16 cellular contexts compared by ENCODE assay signal in the genomic region with DNA sequence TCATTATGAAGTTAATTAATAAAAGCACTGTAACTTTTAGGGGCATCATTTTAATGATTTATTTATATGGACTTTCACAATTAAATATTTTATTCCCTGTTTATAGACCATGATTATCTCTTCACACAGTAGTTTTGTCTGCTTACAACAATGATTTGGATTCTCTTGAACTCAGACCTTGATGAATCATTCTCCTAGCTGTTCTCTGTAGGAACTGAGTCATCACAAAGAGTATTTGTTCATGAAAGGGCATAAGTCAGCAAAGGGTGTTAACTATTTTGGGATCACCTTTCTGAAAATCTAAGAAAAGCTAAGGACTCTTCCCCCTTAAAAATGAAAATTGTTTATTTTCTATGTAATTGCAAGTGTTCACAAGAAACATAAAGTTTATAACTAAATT.
A peak's percentile ranks its signal among the peaks of the same experiment; 100 is the strongest.
DNase-seq lines count a peak whose midpoint lies in the region; ATAC-seq and TF ChIP-seq lines count a peak whose summit lies in the region.
"Had no signal": no experiment of that assay in that cellular context is flagged by ENCODE, and none has a peak within 500 bp of the region (broad histone marks: within the 10 kb centered on the region; RNA-seq: fewer than 3 reads in every experiment).

No MANE protein-coding gene starts in this region.

- DNase-seq in AG08395 (ENCODE audit: low spot score) (peak; percentile 11), HFFc6 (peak; percentile 45), SK-MEL-5 (ENCODE audit: low read depth, low spot score) (peak; percentile 33), fibroblast of villous mesenchyme (ENCODE audit: low read depth) (peak; percentile 36), T-helper 2 cell (no peak), NCI-H128 (lab: John Stamatoyannopoulos, UW; ENCODE audit: unreplicated experiment) (no peak)
- no peak for DNase-seq in activated T-cell treated with anti-CD3 and anti-CD28 coated beads, Interleukin-2, amount 50 U/mL, for 24 hours
- DNase-seq: activated B cell treated with CpG ODN at 0.5 μM for 24 hours; effector CD8-positive, alpha-beta T cell; glutamatergic neuron; kidney; NCI-H1105 treated with DMSO at 0.1 percent for 48 hours had no signal

- peaks cover 87% of the 10 kb centered on the region for H3K4me1 Mint-ChIP-seq in HFFc6 (ENCODE audit: low read depth)
- no peaks in the 10 kb centered on the region for H3K4me1 Mint-ChIP-seq in activated T-cell treated with anti-CD3 and anti-CD28 coated beads, Interleukin-2, amount 50 U/mL, for 24 hours (ENCODE audit: low read depth)

- no peaks in the 10 kb centered on the region for H3K9me3 Mint-ChIP-seq in HFFc6
- H3K9me3 Mint-ChIP-seq in activated T-cell treated with anti-CD3 and anti-CD28 coated beads, Interleukin-2, amount 50 U/mL, for 24 hours, result no peaks in the 10 kb centered on the region
- H3K9me3 Mint-ChIP-seq: activated B cell treated with CpG ODN at 0.5 μM for 24 hours; stimulated activated effector memory CD8-positive, alpha-beta T cell treated with anti-CD3 and anti-CD28 coated beads, Interleukin-12 subunit alpha, Interleukin-12 subunit beta, amount 100 ng/mL, for 72 hours had no signal

- no peaks in the 10 kb centered on the region for H3K27me3 Mint-ChIP-seq in HFFc6 (ENCODE audit: insufficient read depth)
- H3K27me3 Mint-ChIP-seq in activated T-cell treated with anti-CD3 and anti-CD28 coated beads, Interleukin-2, amount 50 U/mL, for 24 hours, result peaks cover 3% of the 10 kb centered on the region
- H3K27me3 Mint-ChIP-seq: activated B cell treated with CpG ODN at 0.5 μM for 24 hours had no signal

- no peak for TF ChIP-seq CTCF in HFFc6 (IDR thresholded peaks at IDR 0.05)
- TF ChIP-seq CTCF in fibroblast of villous mesenchyme (IDR thresholded peaks at IDR 0.05; ENCODE audit: insufficient read depth, low read depth, low read length), result no peak

- H3K36me3 Mint-ChIP-seq in HFFc6 (ENCODE audit: low read depth), result no peaks in the 10 kb centered on the region
- H3K36me3 Mint-ChIP-seq in activated T-cell treated with anti-CD3 and anti-CD28 coated beads, Interleukin-2, amount 50 U/mL, for 24 hours (ENCODE audit: low read depth), result no peaks in the 10 kb centered on the region
- H3K36me3 Mint-ChIP-seq: stimulated activated effector memory CD8-positive, alpha-beta T cell treated with anti-CD3 and anti-CD28 coated beads, Interleukin-12 subunit alpha, Interleukin-12 subunit beta, amount 100 ng/mL, for 72 hours had no signal

- no peak overlapping the region for H3K4me3 ChIP-seq in fibroblast of villous mesenchyme (ENCODE audit: low read depth, low read length)
- H3K4me3 ChIP-seq: cardiac muscle cell, tibial nerve had no signal

- 0 out of 2 replicates have a peak overlapping the region, but pooled peaks have one; percentile 96 for H3K27ac Mint-ChIP-seq in HFFc6
- no peak overlapping the region for H3K27ac Mint-ChIP-seq in activated T-cell treated with anti-CD3 and anti-CD28 coated beads, Interleukin-2, amount 50 U/mL, for 24 hours
- H3K27ac Mint-ChIP-seq: activated B cell treated with CpG ODN at 0.5 μM for 24 hours; stimulated activated effector memory CD8-positive, alpha-beta T cell treated with anti-CD3 and anti-CD28 coated beads, Interleukin-12 subunit alpha, Interleukin-12 subunit beta, amount 100 ng/mL, for 72 hours had no signal

- no peak for ATAC-seq in HG03196 (IDR thresholded peaks at IDR 0.05; ENCODE audit: unreplicated experiment)
- ATAC-seq: stimulated activated effector memory CD8-positive, alpha-beta T cell treated with anti-CD3 and anti-CD28 coated beads, Interleukin-12 subunit alpha, Interleukin-12 subunit beta, amount 100 ng/mL, for 72 hours had no signal

- H3K4me3 Mint-ChIP-seq in HFFc6, result no peak overlapping the region
- H3K4me3 Mint-ChIP-seq in activated T-cell treated with anti-CD3 and anti-CD28 coated beads, Interleukin-2, amount 50 U/mL, for 24 hours, result no peak overlapping the region
- H3K4me3 Mint-ChIP-seq: activated B cell treated with CpG ODN at 0.5 μM for 24 hours; stimulated activated effector memory CD8-positive, alpha-beta T cell treated with anti-CD3 and anti-CD28 coated beads, Interleukin-12 subunit alpha, Interleukin-12 subunit beta, amount 100 ng/mL, for 72 hours had no signal

- in situ Hi-C loops in SK-MEL-5 (cut with HindIII; ENCODE audit: low pct_unique_long_range_greater_than_20kb, low sequenced_read_pairs), result no loop called here

Comparison
In these comparisons a context has a peak if more than half of its experiments do, and no peak if none do; other contexts are left out.
1. DNase-seq: peak in AG08395 (single experiment), HFFc6 (single experiment), SK-MEL-5 (single experiment) and fibroblast of villous mesenchyme (single experiment); none in T-helper 2 cell (0 of 5), activated T-cell treated with anti-CD3 and anti-CD28 coated beads, Interleukin-2, amount 50 U/mL, for 24 hours (single experiment) and NCI-H128 (single experiment).